In genomic region chr5:128062172-128062746, GRCh38 we compare ENCODE assay signal across 11 cellular contexts. TPM values are rescaled to one million over a fixed set of nuclear protein-coding genes. Genes with fewer than 3 reads are reported as not detected.
A peak's percentile ranks its signal among the peaks of the same experiment; 100 is the strongest.
DNase-seq lines count a peak whose midpoint lies in the region; ATAC-seq, FAIRE-seq and TF ChIP-seq lines count a peak whose summit lies in the region.
"Had no signal": no experiment of that assay in that cellular context is flagged by ENCODE, and none has a peak within 500 bp of the region (broad histone marks: within the 10 kb centered on the region; RNA-seq: fewer than 3 reads in every experiment).

No MANE protein-coding gene starts in this region.

- TF ChIP-seq CTCF in AG04449 (IDR thresholded peaks at IDR 0.05; ENCODE audit: insufficient read depth, low read length, missing control alignments), result no peak
- no peak for TF ChIP-seq CTCF in colonic mucosa (IDR thresholded peaks at IDR 0.05)
- TF ChIP-seq CTCF in D721Med (IDR thresholded peaks at IDR 0.05; ENCODE audit: insufficient read depth, missing control alignments), result no peak

- CTCF ChIA-PET in AG04449 (lab: Yijun Ruan, JAX), result interaction anchor here (1.3 kb wide), 1 partner anchor 19 kb away, joined by 3 read pairs; no protein-coding TSS in a partner anchor

- no peak overlapping the region for H3K9ac ChIP-seq in colonic mucosa (ENCODE audit: low read depth in 2 of 2, low read length in 2 of 2)

- no peaks in the 10 kb centered on the region for H3K27me3 ChIP-seq in colonic mucosa
- H3K27me3 ChIP-seq: right lobe of liver had no signal

- no peaks in the 10 kb centered on the region for H3K4me1 ChIP-seq in colonic mucosa
- H3K4me1 ChIP-seq: right lobe of liver had no signal

- H3K4me3 ChIP-seq in AG04449 (ENCODE audit: low read depth, low read length), result no peak overlapping the region
- no peak overlapping the region for H3K4me3 ChIP-seq in colonic mucosa
- H3K4me3 ChIP-seq: right lobe of liver had no signal

- FAIRE-seq in D721Med (lab: Jason Lieb, UNC), result no peak

- DNase-seq in AG04449 (ENCODE audit: low read depth, low spot score), result peak; percentile 53
- DNase-seq in LHCN-M2 (ENCODE audit: low read depth), result peak; percentile 85
- DNase-seq in colonic mucosa, result peak; percentile 53
- peak; percentile 16 for DNase-seq in medulla oblongata (ENCODE audit: extremely low spot score)
- DNase-seq in D721Med (ENCODE audit: insufficient read length, low spot score), result no peak
- DNase-seq in NCI-H510A (lab: John Stamatoyannopoulos, UW), result no peak
- DNase-seq in NCI-H524 (lab: John Stamatoyannopoulos, UW), result no peak
- DNase-seq: activated naive CD8-positive, alpha-beta T cell treated with anti-CD3 and anti-CD28 coated beads for 36 hours; endodermal cell; right lobe of liver had no signal

- no peaks in the 10 kb centered on the region for H3K9me3 ChIP-seq in colonic mucosa
- H3K9me3 ChIP-seq: right lobe of liver had no signal

- no peak for ATAC-seq in GM19395 (IDR thresholded peaks at IDR 0.05; ENCODE audit: unreplicated experiment)
- ATAC-seq: right lobe of liver had no signal

- H3K27ac ChIP-seq in colonic mucosa, result no peak overlapping the region
- H3K27ac ChIP-seq: right lobe of liver had no signal

- POLR2A ChIA-PET in AG04449 (lab: Yijun Ruan, JAX), result no interaction called here

- no peaks in the 10 kb centered on the region for H3K36me3 ChIP-seq in colonic mucosa
- H3K36me3 ChIP-seq: right lobe of liver had no signal

- intact Hi-C loops in colonic mucosa (cut with DNase I), result no loop called here

RNA-seq across cellular contexts. Expression of gene SLC12A2, which starts 21.3 kb away (rescaled TPM):
- 32.9 and 40.8 TPM in 2 replicates for total RNA-seq in LHCN-M2 (2014; rRNA removed)
- polyA plus RNA-seq in LHCN-M2 (2012), result 5.4 TPM
- 100 to 1,000 TPM; 159 to 189 TPM for total RNA-seq in colonic mucosa

Comparison
In these comparisons a context has a peak if more than half of its experiments do, and no peak if none do; other contexts are left out.
1. DNase-seq: peak in AG04449 (single experiment), LHCN-M2 (single experiment), colonic mucosa (single experiment) and medulla oblongata (single experiment); none in D721Med (single experiment), NCI-H510A (single experiment) and NCI-H524 (0 of 2).